In genomic region chr3:49377483-49377882, GRCh38 we compare ENCODE assay signal across 8 cellular contexts. TPM values are rescaled to one million over a fixed set of nuclear protein-coding genes. Genes with fewer than 3 reads are reported as not detected.
DNase-seq lines count a peak whose midpoint lies in the region; ATAC-seq and TF ChIP-seq lines count a peak whose summit lies in the region.

No MANE protein-coding gene starts in this region.

- peaks cover 7% of the 10 kb centered on the region for H3K4me1 Mint-ChIP-seq in Caco-2 (ENCODE audit: low read depth, unreplicated experiment)
- peaks cover 17% of the 10 kb centered on the region for H3K4me1 Mint-ChIP-seq in activated naive CD8-positive, alpha-beta T cell treated with anti-CD3 and anti-CD28 coated beads, Interleukin-2, amount 10 ng/mL, durations not matched to agents 7 days and 5 days

- CTCF ChIA-PET in Caco-2 (lab: Charles Lee): no interaction called here

- H3K4me1 ChIP-seq in Caco-2: no peaks in the 10 kb centered on the region
- H3K4me1 ChIP-seq in RWPE2 (ENCODE audit: insufficient read depth, poor library complexity, severe bottlenecking): peaks cover 8% of the 10 kb centered on the region

- H3K27ac ChIP-seq in RWPE2 (ENCODE audit: poor library complexity, severe bottlenecking): peak overlapping the region; percentile 50

- H3K36me3 ChIP-seq in Caco-2 (ENCODE audit: control insufficient read depth, insufficient read depth, low read length): 0 out of 2 replicates have a peak, but pooled peaks cover 1% of the 10 kb centered on the region
- H3K36me3 ChIP-seq in RWPE2 (ENCODE audit: low read depth): peaks cover 36% of the 10 kb centered on the region

- intact Hi-C loops in Caco-2 (cut with micrococcal nuclease; ENCODE audit: unreplicated experiment): no loop called here

- H3K9me3 Mint-ChIP-seq in Caco-2 (ENCODE audit: unreplicated experiment): no peaks in the 10 kb centered on the region
- H3K9me3 Mint-ChIP-seq in activated naive CD8-positive, alpha-beta T cell treated with anti-CD3 and anti-CD28 coated beads, Interleukin-2, amount 10 ng/mL, durations not matched to agents 7 days and 5 days: peaks cover 4% of the 10 kb centered on the region

- H3K27me3 Mint-ChIP-seq in Caco-2 (ENCODE audit: insufficient read depth, unreplicated experiment): no peaks in the 10 kb centered on the region
- H3K27me3 Mint-ChIP-seq in activated naive CD8-positive, alpha-beta T cell treated with anti-CD3 and anti-CD28 coated beads, Interleukin-2, amount 10 ng/mL, durations not matched to agents 7 days and 5 days: no peaks in the 10 kb centered on the region

- ATAC-seq in RWPE2 (ENCODE audit: low read depth): no peak; the same call in 2 of the 3 replicates
- peak; percentile 85 for ATAC-seq in activated naive CD8-positive, alpha-beta T cell treated with anti-CD3 and anti-CD28 coated beads, Interleukin-2, amount 10 ng/mL, durations not matched to agents 7 days and 5 days (ENCODE audit: low read depth)
- no peak for ATAC-seq in GM19463 (IDR thresholded peaks at IDR 0.05; ENCODE audit: unreplicated experiment)
- no peak for ATAC-seq in HG03460 (IDR thresholded peaks at IDR 0.05; ENCODE audit: unreplicated experiment)

- no TSS peak for BruUV-seq in Caco-2 (replicated peaks; lab: Mats Ljungman, UMichigan)

- H3K36me3 Mint-ChIP-seq in Caco-2 (ENCODE audit: insufficient read depth, unreplicated experiment): peaks cover 56% of the 10 kb centered on the region
- H3K36me3 Mint-ChIP-seq in activated naive CD8-positive, alpha-beta T cell treated with anti-CD3 and anti-CD28 coated beads, Interleukin-2, amount 10 ng/mL, durations not matched to agents 7 days and 5 days: peaks cover 45% of the 10 kb centered on the region

- no peak overlapping the region for H3K4me3 ChIP-seq in Caco-2 (ENCODE audit: low read depth, low read length)
- H3K4me3 ChIP-seq in RWPE2 (ENCODE audit: severe bottlenecking): no peak overlapping the region
- no peak overlapping the region for H3K4me3 ChIP-seq in foreskin fibroblast (ENCODE audit: low read depth in 1 of 2, low read length in 2 of 2)

- no peak for TF ChIP-seq CTCF in Caco-2 (IDR thresholded peaks at IDR 0.05; ENCODE audit: insufficient read depth in 1 of 2, low read depth in 1 of 2, low read length in 1 of 2, severe bottlenecking in 1 of 2, unreplicated experiment in 1 of 2)
- no peak for TF ChIP-seq CTCF in RWPE2 (IDR thresholded peaks at IDR 0.05; ENCODE audit: poor library complexity, severe bottlenecking)
- TF ChIP-seq CTCF in foreskin fibroblast (IDR thresholded peaks at IDR 0.05; ENCODE audit: low read depth, low read length): no peak

- H3K27me3 ChIP-seq in Caco-2 (replicated peaks; ENCODE audit: control insufficient read depth, insufficient read depth, low read length): no peaks in the 10 kb centered on the region
- H3K27me3 ChIP-seq in RWPE2 (ENCODE audit: insufficient read depth, poor library complexity, severe bottlenecking): no peaks in the 10 kb centered on the region

- H3K9me3 ChIP-seq in Caco-2 (no peaks in the 10 kb centered on the region), RWPE2 (ENCODE audit: severe bottlenecking) (no peaks in the 10 kb centered on the region)

- POLR2A ChIA-PET in Caco-2 (lab: Charles Lee): no interaction called here
- POLR2A ChIA-PET in activated naive CD8-positive, alpha-beta T cell treated with anti-CD3 and anti-CD28 coated beads, Interleukin-2, amount 10 ng/mL, durations not matched to agents 7 days and 5 days (lab: Charles Lee): interaction anchor here (0.6 to 1.3 kb wide), 5 partner anchors 18 to 52 kb away, joined by 3 to 6 read pairs (median 3); partner anchors contain the start of genes NICN1, RHOA, TCTA and USP4

- H3K4me3 Mint-ChIP-seq in Caco-2 (ENCODE audit: unreplicated experiment): no peak overlapping the region
- peak overlapping the region; percentile 18 for H3K4me3 Mint-ChIP-seq in activated naive CD8-positive, alpha-beta T cell treated with anti-CD3 and anti-CD28 coated beads, Interleukin-2, amount 10 ng/mL, durations not matched to agents 7 days and 5 days

- peak overlapping the region; percentile 78 for H3K27ac Mint-ChIP-seq in Caco-2 (ENCODE audit: unreplicated experiment)
- H3K27ac Mint-ChIP-seq in activated naive CD8-positive, alpha-beta T cell treated with anti-CD3 and anti-CD28 coated beads, Interleukin-2, amount 10 ng/mL, durations not matched to agents 7 days and 5 days: peak overlapping the region; percentile 75

- DNase-seq in Caco-2 (no peak), RWPE2 (ENCODE audit: low spot score) (no peak), renal cortical epithelial cell (ENCODE audit: low read depth) (peak; percentile 60), foreskin fibroblast (no peak), DMS 273 (lab: John Stamatoyannopoulos, UW; ENCODE audit: unreplicated experiment) (no peak)
- DNase-seq in activated naive CD8-positive, alpha-beta T cell treated with anti-CD3 and anti-CD28 coated beads, Interleukin-2, amount 10 ng/mL, durations not matched to agents 7 days and 5 days: peak; percentile 35

RNA-seq across cellular contexts. Expression of gene GPX1, which starts 19.3 kb away (rescaled TPM):
- total RNA-seq in Caco-2 (2022): 197 and 201 TPM in 2 replicates
- 10 to 100 TPM; 86.4 to 90.6 TPM for total RNA-seq in activated naive CD8-positive, alpha-beta T cell treated with anti-CD3 and anti-CD28 coated beads, Interleukin-2, amount 10 ng/mL, durations not matched to agents 7 days and 5 days
- total RNA-seq in renal cortical epithelial cell: 288 and 368 TPM in 2 replicates

RNA-seq across cellular contexts. Expression of gene RHOA, which starts 34.3 kb away (rescaled TPM):
- total RNA-seq in Caco-2 (2022) (338 and 348 TPM in 2 replicates), renal cortical epithelial cell (525 and 698 TPM in 2 replicates)
- total RNA-seq in activated naive CD8-positive, alpha-beta T cell treated with anti-CD3 and anti-CD28 coated beads, Interleukin-2, amount 10 ng/mL, durations not matched to agents 7 days and 5 days: 100 to 1,000 TPM; 428 to 441 TPM

RNA-seq across cellular contexts. Expression of gene TCTA, which starts 34.7 kb away (rescaled TPM):
- total RNA-seq in Caco-2 (2022) (14.2 and 15.5 TPM in 2 replicates), renal cortical epithelial cell (14.8 and 32.6 TPM in 2 replicates)
- total RNA-seq in activated naive CD8-positive, alpha-beta T cell treated with anti-CD3 and anti-CD28 coated beads, Interleukin-2, amount 10 ng/mL, durations not matched to agents 7 days and 5 days: 10 to 100 TPM; 30.3 TPM

RNA-seq across cellular contexts. Expression of gene USP4, which starts 37.6 kb away (rescaled TPM):
- total RNA-seq in Caco-2 (2022): 36.4 and 37.8 TPM in 2 replicates
- 10 to 100 TPM; 89.6 to 90.0 TPM for total RNA-seq in activated naive CD8-positive, alpha-beta T cell treated with anti-CD3 and anti-CD28 coated beads, Interleukin-2, amount 10 ng/mL, durations not matched to agents 7 days and 5 days
- total RNA-seq in renal cortical epithelial cell: 6.9 and 38.7 TPM in 2 replicates

RNA-seq across cellular contexts. Expression of gene AMT, which starts 44.8 kb away (rescaled TPM):
- 1.6 and 2.5 TPM in 2 replicates for total RNA-seq in Caco-2 (2022)
- total RNA-seq in activated naive CD8-positive, alpha-beta T cell treated with anti-CD3 and anti-CD28 coated beads, Interleukin-2, amount 10 ng/mL, durations not matched to agents 7 days and 5 days: 10 to 100 TPM; 10.0 to 10.3 TPM
- 0.52 and 0.85 TPM in 2 replicates for total RNA-seq in renal cortical epithelial cell

Comparison
In these comparisons a context has a peak if more than half of its experiments do, and no peak if none do; other contexts are left out.
1. DNase-seq: peak in activated naive CD8-positive, alpha-beta T cell treated with anti-CD3 and anti-CD28 coated beads, Interleukin-2, amount 10 ng/mL, durations not matched to agents 7 days and 5 days (single experiment) and renal cortical epithelial cell (single experiment); none in Caco-2 (0 of 2), RWPE2 (single experiment), foreskin fibroblast (0 of 2) and DMS 273 (single experiment).